ENCODE assay signal across 1 cellular context in genomic region chr15:90829942-90830440, GRCh38.
TF ChIP-seq lines count a peak whose summit lies in the region.

No MANE protein-coding gene starts in this region.

TF ChIP-seq in GM23338, 12 proteins besides CTCF, POLR2A, EP300 and RAD21 (continued from another document):
- TF ChIP-seq, protein P1, sequence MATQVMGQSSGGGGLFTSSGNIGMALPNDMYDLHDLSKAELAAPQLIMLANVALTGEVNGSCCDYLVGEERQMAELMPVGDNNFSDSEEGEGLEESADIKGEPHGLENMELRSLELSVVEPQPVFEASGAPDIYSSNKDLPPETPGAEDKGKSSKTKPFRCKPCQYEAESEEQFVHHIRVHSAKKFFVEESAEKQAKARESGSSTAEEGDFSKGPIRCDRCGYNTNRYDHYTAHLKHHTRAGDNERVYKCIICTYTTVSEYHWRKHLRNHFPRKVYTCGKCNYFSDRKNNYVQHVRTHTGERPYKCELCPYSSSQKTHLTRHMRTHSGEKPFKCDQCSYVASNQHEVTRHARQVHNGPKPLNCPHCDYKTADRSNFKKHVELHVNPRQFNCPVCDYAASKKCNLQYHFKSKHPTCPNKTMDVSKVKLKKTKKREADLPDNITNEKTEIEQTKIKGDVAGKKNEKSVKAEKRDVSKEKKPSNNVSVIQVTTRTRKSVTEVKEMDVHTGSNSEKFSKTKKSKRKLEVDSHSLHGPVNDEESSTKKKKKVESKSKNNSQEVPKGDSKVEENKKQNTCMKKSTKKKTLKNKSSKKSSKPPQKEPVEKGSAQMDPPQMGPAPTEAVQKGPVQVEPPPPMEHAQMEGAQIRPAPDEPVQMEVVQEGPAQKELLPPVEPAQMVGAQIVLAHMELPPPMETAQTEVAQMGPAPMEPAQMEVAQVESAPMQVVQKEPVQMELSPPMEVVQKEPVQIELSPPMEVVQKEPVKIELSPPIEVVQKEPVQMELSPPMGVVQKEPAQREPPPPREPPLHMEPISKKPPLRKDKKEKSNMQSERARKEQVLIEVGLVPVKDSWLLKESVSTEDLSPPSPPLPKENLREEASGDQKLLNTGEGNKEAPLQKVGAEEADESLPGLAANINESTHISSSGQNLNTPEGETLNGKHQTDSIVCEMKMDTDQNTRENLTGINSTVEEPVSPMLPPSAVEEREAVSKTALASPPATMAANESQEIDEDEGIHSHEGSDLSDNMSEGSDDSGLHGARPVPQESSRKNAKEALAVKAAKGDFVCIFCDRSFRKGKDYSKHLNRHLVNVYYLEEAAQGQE (IDR thresholded peaks at IDR 0.05; ENCODE audit: unreplicated experiment) = no peak
- TF ChIP-seq ZNF114 (CRISPR knock-in tag; IDR thresholded peaks at IDR 0.05) (no peak), JUNB (IDR thresholded peaks at IDR 0.05; ENCODE audit: unreplicated experiment) (no peak), NANOG (IDR thresholded peaks at IDR 0.05; ENCODE audit: borderline replicate concordance) (no peak), EZH2phosphoT487 (IDR thresholded peaks at IDR 0.05; ENCODE audit: unreplicated experiment) (no peak), STAT1 (IDR thresholded peaks at IDR 0.05; ENCODE audit: unreplicated experiment) (no peak), POLR2AphosphoS5 (IDR thresholded peaks at IDR 0.05; ENCODE audit: low read depth) (no peak), ZNF331 (CRISPR knock-in tag; IDR thresholded peaks at IDR 0.05; ENCODE audit: low read depth) (no peak)
